Comparison of ENCODE assay signal across 9 cellular contexts in genomic region chr3:38655708-38656300, GRCh38. TPM values are rescaled to one million over a fixed set of nuclear protein-coding genes. Genes with fewer than 3 reads are reported as not detected.
DNase-seq lines count a peak whose midpoint lies in the region; ATAC-seq, FAIRE-seq and TF ChIP-seq lines count a peak whose summit lies in the region.
"Had no signal": no experiment of that assay in that cellular context is flagged by ENCODE, and none has a peak within 500 bp of the region (broad histone marks: within the 10 kb centered on the region; RNA-seq: fewer than 3 reads in every experiment).

No MANE protein-coding gene starts in this region.

- H2AFZ ChIP-seq in HepG2 (ENCODE audit: low read length), result no peak overlapping the region

- in situ Hi-C loops in HepG2 (cut with HindIII; ENCODE audit: extremely low pct_ligation_motif_present, low pct_unique_long_range_greater_than_20kb), result no loop called here

- DNase-seq in AG04449 (ENCODE audit: low read depth, low spot score) (no peak), GM12865 (ENCODE audit: low read depth) (peak; percentile 48), NCI-H2196 treated with DMSO at 0.1 percent for 48 hours (lab: John Stamatoyannopoulos, UW; ENCODE audit: unreplicated experiment) (peak; percentile 1), adipocyte (ENCODE audit: low read depth) (peak; percentile 62), HepG2 (ENCODE audit: low spot score) (peak; percentile 52), activated gamma-delta T cell treated with Interleukin-2 at 50 U/mL for 16 hours (no peak), hippocampal formation (lab: John Stamatoyannopoulos, UW) (no peak)

- H3K4me3 ChIP-seq in AG04449 (ENCODE audit: low read depth, low read length), result no peak overlapping the region
- no peak overlapping the region for H3K4me3 ChIP-seq in GM12865 (ENCODE audit: low read depth, low read length)
- H3K4me3 ChIP-seq in adipocyte (ENCODE audit: low read length), result no peak overlapping the region
- no peak overlapping the region for H3K4me3 ChIP-seq in HepG2 (replicated peaks in 1 of 3; ENCODE audit: insufficient read depth in 1 of 3, low read depth in 2 of 3, low read length in 3 of 3)

- peaks cover 60% of the 10 kb centered on the region for H3K27me3 ChIP-seq in adipocyte (replicated peaks; ENCODE audit: control insufficient read depth, insufficient read depth, low read length)
- H3K27me3 ChIP-seq in HepG2 (ENCODE audit: control insufficient read depth in 1 of 2, insufficient read depth in 2 of 2, low read length in 2 of 2), result peaks cover 0 to 24% of the 10 kb centered on the region in 2 experiments; a peak in 4 of 5 replicates

- TF ChIP-seq POLR2A in HepG2 (IDR thresholded peaks at IDR 0.05; ENCODE audit: insufficient read depth in 1 of 2, low read depth in 2 of 2, low read length in 2 of 2), result no peak

- H3K79me2 ChIP-seq in HepG2 (ENCODE audit: insufficient read depth, low read length), result no peaks in the 10 kb centered on the region

- H3K9me3 ChIP-seq in adipocyte (ENCODE audit: control insufficient read depth, low read length) (peaks cover 11% of the 10 kb centered on the region), HepG2 (ENCODE audit: low read length) (no peaks in the 10 kb centered on the region)

- TF ChIP-seq RAD21 in HepG2 (CRISPR knock-in tag; IDR thresholded peaks at IDR 0.05), result 0 out of 2 replicates have a peak, but pooled peaks have one; percentile 17

- no TSS peak for BruUV-seq in HepG2 (replicated peaks; lab: Mats Ljungman, UMichigan)

- H3K4me1 ChIP-seq in adipocyte (ENCODE audit: control insufficient read depth, insufficient read depth, low read length) (no peaks in the 10 kb centered on the region), HepG2 (ENCODE audit: insufficient read depth, low read length) (no peaks in the 10 kb centered on the region; the same call in 1 of the 2 replicates)

- H3K4me2 ChIP-seq in HepG2 (ENCODE audit: low read depth, low read length), result no peak overlapping the region

- WGBS in HepG2 (ENCODE audit: low lambda C conversion rate), result 18% methylated on average over 7 of the region's 7 CpGs

- intact Hi-C loops in HepG2 (cut with micrococcal nuclease; ENCODE audit: unreplicated experiment), result loop anchor here (1.0 to 10.0 kb wide), 3 partner anchors 135 to 1161 kb away; partner anchors contain the start of gene EXOG

- ATAC-seq in HepG2 (peak; percentile 72), HG02623 (IDR thresholded peaks at IDR 0.05; ENCODE audit: unreplicated experiment) (no peak)

- no peaks in the 10 kb centered on the region for H4K20me1 ChIP-seq in HepG2 (ENCODE audit: insufficient read depth, low read length)

- FAIRE-seq in HepG2 (lab: Jason Lieb, UNC), result peak; percentile 52
- FAIRE-seq: endometrium had no signal

- H3K9ac ChIP-seq in adipocyte (ENCODE audit: low read length) (no peak overlapping the region), HepG2 (ENCODE audit: insufficient read depth, low read depth, low read length) (no peak overlapping the region)

- CTCF ChIA-PET in AG04449 (lab: Yijun Ruan, JAX) (interaction anchor here (0.8 to 14.0 kb wide), 12 partner anchors 10 to 344 kb away, joined by 3 to 334 read pairs (median 4); partner anchors contain the start of gene EXOG), HepG2 (lab: Yijun Ruan, JAX; ENCODE audit: low intra/inter-chr PET ratio, low total read pairs) (interaction anchor here (1.2 to 1.7 kb wide), 2 partner anchors 9 to 134 kb away, joined by 4 to 14 read pairs; no protein-coding TSS in a partner anchor)

- H3K36me3 ChIP-seq in adipocyte (ENCODE audit: control insufficient read depth, insufficient read depth, low read length, severe bottlenecking), result no peaks in the 10 kb centered on the region
- no peaks in the 10 kb centered on the region for H3K36me3 ChIP-seq in HepG2 (replicated peaks in 1 of 2; ENCODE audit: control insufficient read depth in 1 of 2, insufficient read depth in 2 of 2, low read length in 2 of 2)

- POLR2A ChIA-PET in AG04449 (lab: Yijun Ruan, JAX), result no interaction called here
- POLR2A ChIA-PET in HepG2 (lab: Yijun Ruan, JAX), result no interaction called here

- no peak for TF ChIP-seq EP300 in HepG2 (IDR thresholded peaks at IDR 0.05; ENCODE audit: low read depth in 2 of 2, low read length in 2 of 2)
- TF ChIP-seq EP300 in HepG2 (CRISPR knock-in tag; IDR thresholded peaks at IDR 0.05; ENCODE audit: borderline replicate concordance), result no peak

- no peak overlapping the region for H3K27ac ChIP-seq in HepG2 (ENCODE audit: extremely low read length, insufficient read depth, low read length)

- TF ChIP-seq CTCF in AG04449 (IDR thresholded peaks at IDR 0.05; ENCODE audit: insufficient read depth, low read length, missing control alignments) (peak; percentile 39), GM12865 (IDR thresholded peaks at IDR 0.05; ENCODE audit: insufficient read depth, low read depth, low read length, missing control alignments) (peak; percentile 44), HepG2 (CRISPR knock-in tag; IDR thresholded peaks at IDR 0.05) (peak; percentile 79)

TF ChIP-seq in HepG2, 621 proteins besides CTCF, POLR2A, EP300 and RAD21 (continues in another document):
- TF ChIP-seq ZSCAN5A (CRISPR knock-in tag; IDR thresholded peaks at IDR 0.05; ENCODE audit: borderline replicate concordance) (no peak), HNRNPH1 (optimal IDR thresholded peaks at IDR 0.05; ENCODE audit: low read depth, low read length) (no peak), SP5 (CRISPR knock-in tag; IDR thresholded peaks at IDR 0.05; ENCODE audit: borderline replicate concordance, low read depth) (no peak), ZNF230 (CRISPR knock-in tag; IDR thresholded peaks at IDR 0.05) (no peak), SP1 (IDR thresholded peaks at IDR 0.05) (no peak), SP1 (CRISPR knock-in tag; IDR thresholded peaks at IDR 0.05) (no peak), SMC3 (IDR thresholded peaks at IDR 0.05; ENCODE audit: low read length) (peak; percentile 40; the same call in 1 of the 2 replicates), TEAD3 (CRISPR knock-in tag; optimal IDR thresholded peaks at IDR 0.05; ENCODE audit: borderline replicate concordance) (peak; percentile 49), ZNF362 (CRISPR knock-in tag; IDR thresholded peaks at IDR 0.05; ENCODE audit: borderline replicate concordance) (no peak), HBP1 (CRISPR knock-in tag; IDR thresholded peaks at IDR 0.05; ENCODE audit: low read depth) (no peak)

RNA-seq across cellular contexts. Expression of gene SCN5A, which starts 6.3 kb away (rescaled TPM):
- total RNA-seq in HepG2 (2016; rRNA removed; fragmentation: Illumina TruSeq; extraction: Trizol), result not detected in 2 replicates
- not detected in 2 replicates for total RNA-seq in HepG2 (2016; cell fraction: cytosol; rRNA removed; fragmentation: Illumina TruSeq; extraction: Trizol; ENCODE audit: low read depth)
- total RNA-seq in HepG2 (2016; cell fraction: insoluble cytoplasmic fraction; rRNA removed; fragmentation: Illumina TruSeq; extraction: Trizol), result not detected in 2 replicates
- not detected in 2 replicates for total RNA-seq in HepG2 (2016; cell fraction: membrane; rRNA removed; fragmentation: Illumina TruSeq; extraction: Trizol)
- not detected in 2 replicates for total RNA-seq in HepG2 (2016; cell fraction: nucleus; rRNA removed; fragmentation: Illumina TruSeq; extraction: Trizol)
- 0.07 and 0.22 TPM in 2 replicates for polyA plus RNA-seq in HepG2 (2011; rRNA removed)
- 0.06 and 0.07 TPM in 2 replicates for polyA plus RNA-seq in HepG2 (2011; cell fraction: cytosol; rRNA removed)
- 0.09 and 0.10 TPM in 2 replicates for polyA plus RNA-seq in HepG2 (2011; cell fraction: nucleus; rRNA removed)
- 0.07 and 0.08 TPM in 2 replicates for polyA plus RNA-seq in HepG2 (2012)
- polyA plus RNA-seq in HepG2 (2016; cell fraction: cytosol; fragmentation: Illumina TruSeq; extraction: Trizol; ENCODE audit: low read depth), result not detected in 2 replicates
- not detected in 2 replicates for polyA plus RNA-seq in HepG2 (2016; cell fraction: insoluble cytoplasmic fraction; fragmentation: Illumina TruSeq; extraction: Trizol; ENCODE audit: low read depth)
- polyA plus RNA-seq in HepG2 (2016; cell fraction: membrane; fragmentation: Illumina TruSeq; extraction: Trizol; ENCODE audit: low read depth), result not detected in 2 replicates
- not detected in 2 replicates for polyA plus RNA-seq in HepG2 (2016; cell fraction: nucleus; fragmentation: Illumina TruSeq; extraction: Trizol; ENCODE audit: insufficient read depth, low read depth)
- 0.07 and 1.0 TPM in 2 replicates for polyA minus RNA-seq in HepG2 (2011; rRNA and poly(A)+ RNA removed; ENCODE audit: low replicate concordance)
- polyA minus RNA-seq in HepG2 (2011; cell fraction: cytosol; rRNA and poly(A)+ RNA removed), result not detected in 2 replicates
- not detected in 2 replicates for polyA minus RNA-seq in HepG2 (2011; cell fraction: nucleus; rRNA and poly(A)+ RNA removed)

Comparison
In these comparisons a context has a peak if more than half of its experiments do, and no peak if none do; other contexts are left out.
1. DNase-seq: peak in GM12865 (single experiment), NCI-H2196 treated with DMSO at 0.1 percent for 48 hours (single experiment), adipocyte (single experiment) and HepG2 (single experiment); none in AG04449 (single experiment), activated gamma-delta T cell treated with Interleukin-2 at 50 U/mL for 16 hours (single experiment) and hippocampal formation (0 of 2).
2. Peak in every context shown above with its lines, with median percentiles within 50 percentile points of each other: CTCF ChIP-seq.